In genomic region chr10:132163826-132164515, GRCh38 we compare ENCODE assay signal across 21 cellular contexts. TPM values are rescaled to one million over a fixed set of nuclear protein-coding genes. Genes with fewer than 3 reads are reported as not detected.
DNase-seq lines count a peak whose midpoint lies in the region; ATAC-seq and TF ChIP-seq lines count a peak whose summit lies in the region.
"Had no signal": no experiment of that assay in that cellular context is flagged by ENCODE, and none has a peak within 500 bp of the region (broad histone marks: within the 10 kb centered on the region; RNA-seq: fewer than 3 reads in every experiment).

No MANE protein-coding gene starts in this region.

- no peaks in the 10 kb centered on the region for H3K27me3 ChIP-seq in CD4-positive, CD25-positive, alpha-beta regulatory T cell (ENCODE audit: control insufficient read depth, insufficient read depth, low read length)
- H3K27me3 ChIP-seq: breast epithelium, colonic mucosa had no signal

- no peaks in the 10 kb centered on the region for H3K9me3 ChIP-seq in CD4-positive, CD25-positive, alpha-beta regulatory T cell (ENCODE audit: control insufficient read depth in 2 of 2, low read length in 2 of 2)
- H3K9me3 ChIP-seq: breast epithelium, colonic mucosa had no signal

- peak overlapping the region; percentile 86 for H3K27ac Mint-ChIP-seq in T-helper 2 cell treated with Interferon-gamma antibody and Interleukin-4, amounts not matched to agents 5 μg/mL and 100 μg/mL, for 36 hours
- peak overlapping the region in 2 of 3 donors; percentile 48 to 59 for H3K27ac Mint-ChIP-seq in CD4-positive, CD25-positive, alpha-beta regulatory T cell
- peak overlapping the region; percentile 39 for H3K27ac Mint-ChIP-seq in activated CD8-positive, alpha-beta T cell treated with anti-CD3 and anti-CD28 coated beads, Interleukin-2, amount 10 ng/mL, durations not matched to agents 7 days and 5 days
- no peak overlapping the region for H3K27ac Mint-ChIP-seq in mesothelial cell of epicardium
- H3K27ac Mint-ChIP-seq: activated CD4-positive, alpha-beta T cell treated with anti-CD3 and anti-CD28 coated beads for 36 hours had no signal

- no peak overlapping the region for H3K27ac ChIP-seq in CD4-positive, CD25-positive, alpha-beta regulatory T cell (ENCODE audit: insufficient read depth, low read length, poor library complexity, severe bottlenecking)
- H3K27ac ChIP-seq: breast epithelium, colonic mucosa, HL-60, KMS-11 had no signal

- H3K36me3 Mint-ChIP-seq in T-helper 2 cell treated with Interferon-gamma antibody and Interleukin-4, amounts not matched to agents 5 μg/mL and 100 μg/mL, for 36 hours (ENCODE audit: low read depth): peaks cover 1% of the 10 kb centered on the region
- H3K36me3 Mint-ChIP-seq in CD4-positive, CD25-positive, alpha-beta regulatory T cell: no peaks in the 10 kb centered on the region
- no peaks in the 10 kb centered on the region for H3K36me3 Mint-ChIP-seq in activated CD8-positive, alpha-beta T cell treated with anti-CD3 and anti-CD28 coated beads, Interleukin-2, amount 10 ng/mL, durations not matched to agents 7 days and 5 days (ENCODE audit: low read depth)
- H3K36me3 Mint-ChIP-seq in mesothelial cell of epicardium: no peaks in the 10 kb centered on the region
- H3K36me3 Mint-ChIP-seq: naive B cell had no signal

- no peaks in the 10 kb centered on the region for H3K27me3 Mint-ChIP-seq in T-helper 2 cell treated with Interferon-gamma antibody and Interleukin-4, amounts not matched to agents 5 μg/mL and 100 μg/mL, for 36 hours (ENCODE audit: low read depth)
- no peaks in the 10 kb centered on the region for H3K27me3 Mint-ChIP-seq in CD4-positive, CD25-positive, alpha-beta regulatory T cell
- H3K27me3 Mint-ChIP-seq in activated CD8-positive, alpha-beta T cell treated with anti-CD3 and anti-CD28 coated beads, Interleukin-2, amount 10 ng/mL, durations not matched to agents 7 days and 5 days (ENCODE audit: low read depth): no peaks in the 10 kb centered on the region
- peaks cover 46% of the 10 kb centered on the region for H3K27me3 Mint-ChIP-seq in mesothelial cell of epicardium (ENCODE audit: low read depth)
- H3K27me3 Mint-ChIP-seq: activated CD4-positive, alpha-beta T cell treated with anti-CD3 and anti-CD28 coated beads for 36 hours had no signal

- H3K36me3 ChIP-seq in CD4-positive, CD25-positive, alpha-beta regulatory T cell (ENCODE audit: control insufficient read depth, insufficient read depth, low read length): no peaks in the 10 kb centered on the region
- H3K36me3 ChIP-seq: breast epithelium, colonic mucosa had no signal

- no peak overlapping the region for H3K4me3 ChIP-seq in CD4-positive, CD25-positive, alpha-beta regulatory T cell (ENCODE audit: low read depth, low read length)
- H3K4me3 ChIP-seq: breast epithelium, colonic mucosa had no signal

- H3K9me3 Mint-ChIP-seq in T-helper 2 cell treated with Interferon-gamma antibody and Interleukin-4, amounts not matched to agents 5 μg/mL and 100 μg/mL, for 36 hours: no peaks in the 10 kb centered on the region
- H3K9me3 Mint-ChIP-seq in CD4-positive, CD25-positive, alpha-beta regulatory T cell: peaks cover 0 to 3% (median 0%) of the 10 kb centered on the region in 7 donors
- H3K9me3 Mint-ChIP-seq in activated CD8-positive, alpha-beta T cell treated with anti-CD3 and anti-CD28 coated beads, Interleukin-2, amount 10 ng/mL, durations not matched to agents 7 days and 5 days (ENCODE audit: insufficient read depth): no peaks in the 10 kb centered on the region
- no peaks in the 10 kb centered on the region for H3K9me3 Mint-ChIP-seq in mesothelial cell of epicardium
- H3K9me3 Mint-ChIP-seq: naive B cell had no signal

- H3K4me1 ChIP-seq in CD4-positive, CD25-positive, alpha-beta regulatory T cell (ENCODE audit: control insufficient read depth, insufficient read depth, low read length, poor library complexity, severe bottlenecking): peaks cover 16% of the 10 kb centered on the region
- H3K4me1 ChIP-seq: breast epithelium, colonic mucosa had no signal

- ATAC-seq in CD4-positive, CD25-positive, alpha-beta regulatory T cell (ENCODE audit: low read depth in 2 of 2): no peak
- no peak for ATAC-seq in activated CD8-positive, alpha-beta T cell treated with anti-CD3 and anti-CD28 coated beads, Interleukin-2, amount 10 ng/mL, durations not matched to agents 7 days and 5 days
- no peak for ATAC-seq in HG03039 (IDR thresholded peaks at IDR 0.05; ENCODE audit: unreplicated experiment)
- no peak for ATAC-seq in HG02678 (IDR thresholded peaks at IDR 0.05; ENCODE audit: unreplicated experiment)

- CTCF ChIA-PET in activated CD8-positive, alpha-beta T cell treated with anti-CD3 and anti-CD28 coated beads, Interleukin-2, amount 10 ng/mL, durations not matched to agents 7 days and 5 days (lab: Charles Lee): no interaction called here

- TF ChIP-seq CTCF in mesothelial cell of epicardium (IDR thresholded peaks at IDR 0.05; ENCODE audit: unreplicated experiment): peak; percentile 7

- H3K4me3 Mint-ChIP-seq in T-helper 2 cell treated with Interferon-gamma antibody and Interleukin-4, amounts not matched to agents 5 μg/mL and 100 μg/mL, for 36 hours: no peak overlapping the region
- peak overlapping the region in 1 of 4 donors; percentile 15 for H3K4me3 Mint-ChIP-seq in CD4-positive, CD25-positive, alpha-beta regulatory T cell
- H3K4me3 Mint-ChIP-seq in activated CD8-positive, alpha-beta T cell treated with anti-CD3 and anti-CD28 coated beads, Interleukin-2, amount 10 ng/mL, durations not matched to agents 7 days and 5 days: no peak overlapping the region
- H3K4me3 Mint-ChIP-seq in mesothelial cell of epicardium: no peak overlapping the region
- H3K4me3 Mint-ChIP-seq: activated CD4-positive, alpha-beta T cell treated with anti-CD3 and anti-CD28 coated beads for 36 hours; naive B cell had no signal

- peaks cover 31% of the 10 kb centered on the region for H3K4me1 Mint-ChIP-seq in T-helper 2 cell treated with Interferon-gamma antibody and Interleukin-4, amounts not matched to agents 5 μg/mL and 100 μg/mL, for 36 hours (ENCODE audit: low read depth)
- peaks cover 0 to 22% (median 7%) of the 10 kb centered on the region in 4 donors for H3K4me1 Mint-ChIP-seq in CD4-positive, CD25-positive, alpha-beta regulatory T cell
- H3K4me1 Mint-ChIP-seq in activated CD8-positive, alpha-beta T cell treated with anti-CD3 and anti-CD28 coated beads, Interleukin-2, amount 10 ng/mL, durations not matched to agents 7 days and 5 days (ENCODE audit: low read depth): peaks cover 30% of the 10 kb centered on the region
- H3K4me1 Mint-ChIP-seq in mesothelial cell of epicardium: no peaks in the 10 kb centered on the region

- no peak for DNase-seq in T-helper 2 cell treated with Interferon-gamma antibody and Interleukin-4, amounts not matched to agents 5 μg/mL and 100 μg/mL, for 36 hours (ENCODE audit: low spot score)
- DNase-seq in T-helper 2 cell (no peak), mesothelial cell of epicardium (ENCODE audit: low spot score in 2 of 2, unreplicated experiment in 2 of 2) (no peak)
- DNase-seq in CD4-positive, CD25-positive, alpha-beta regulatory T cell: no peak
- DNase-seq in activated CD8-positive, alpha-beta T cell treated with anti-CD3 and anti-CD28 coated beads, Interleukin-2, amount 10 ng/mL, durations not matched to agents 7 days and 5 days: no peak
- DNase-seq in activated CD8-positive, alpha-beta memory T cell treated with anti-CD3 and anti-CD28 coated beads for 24 hours: no peak
- DNase-seq: activated gamma-delta T cell treated with Interleukin-2 at 50 U/mL for 16 hours, amygdala, foreskin fibroblast, GF-D8, naive B cell, NCI-H2081 treated with DMSO at 0.1 percent for 48 hours, NCI-H748 treated with DMSO at 0.1 percent for 48 hours, trophoblast cell had no signal

- POLR2A ChIA-PET in activated CD8-positive, alpha-beta T cell treated with anti-CD3 and anti-CD28 coated beads, Interleukin-2, amount 10 ng/mL, durations not matched to agents 7 days and 5 days (lab: Charles Lee): no interaction called here

RNA-seq across cellular contexts. Expression of gene DPYSL4, which starts 22.8 kb away (rescaled TPM):
- total RNA-seq in CD4-positive, CD25-positive, alpha-beta regulatory T cell: 1.2 TPM
- polyA plus RNA-seq in CD4-positive, CD25-positive, alpha-beta regulatory T cell: 1 to 10 TPM in 1 of 4 donors, not detected in 3; 1.9 TPM
- total RNA-seq in activated CD8-positive, alpha-beta T cell treated with anti-CD3 and anti-CD28 coated beads, Interleukin-2, amount 10 ng/mL, durations not matched to agents 7 days and 5 days: 1 to 10 TPM; 1.2 to 2.2 TPM
- total RNA-seq in mesothelial cell of epicardium: 13.1 to 18.6 TPM (median 14.4 TPM) in 3 replicates
